Comparison of ENCODE assay signal across 9 cellular contexts in the genomic region with DNA sequence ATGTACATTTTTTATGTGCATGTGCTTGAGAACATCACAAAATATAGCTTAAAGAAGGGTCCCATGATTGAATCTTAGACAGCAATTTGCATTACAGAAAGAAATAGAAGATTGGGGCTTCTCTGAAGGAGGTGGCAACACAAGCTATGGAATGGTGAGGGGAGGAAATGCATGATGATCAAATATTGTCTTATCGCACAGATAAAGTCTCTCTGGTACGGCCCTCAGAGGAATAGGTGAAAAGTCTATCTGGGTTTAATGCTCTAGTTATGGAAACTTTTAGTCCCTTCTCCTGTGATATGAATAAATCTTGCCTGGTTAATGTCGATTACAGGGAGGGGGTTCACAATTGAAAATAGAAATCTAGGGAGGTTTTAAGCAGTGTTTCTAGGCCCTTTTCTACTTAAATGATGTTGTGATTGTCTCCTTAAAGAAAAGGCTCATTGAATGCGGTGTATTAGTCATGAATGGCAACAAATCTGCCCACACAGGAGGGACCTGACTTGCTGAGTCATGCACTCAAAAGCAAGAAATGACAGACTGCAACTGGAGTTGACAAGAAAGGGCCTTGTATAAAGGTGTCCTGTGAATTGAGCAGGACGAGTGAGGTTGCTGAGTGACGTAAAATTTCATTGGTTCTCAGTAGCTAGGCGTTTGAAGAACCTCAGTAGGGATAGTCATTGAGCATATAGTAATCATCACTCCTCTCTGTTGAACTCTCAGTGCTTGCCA.
DNase-seq lines count a peak whose midpoint lies in the region; ATAC-seq, FAIRE-seq and TF ChIP-seq lines count a peak whose summit lies in the region.
"Had no signal": no experiment of that assay in that cellular context is flagged by ENCODE, and none has a peak within 500 bp of the region (broad histone marks: within the 10 kb centered on the region; RNA-seq: fewer than 3 reads in every experiment).

No MANE protein-coding gene starts in this region.

- H3K9me3 Mint-ChIP-seq in astrocyte (ENCODE audit: unreplicated experiment), result peaks cover 9% of the 10 kb centered on the region

- H2BK12ac ChIP-seq in trophoblast cell (ENCODE audit: low read length), result no peak overlapping the region

- no peak overlapping the region for H2BK120ac ChIP-seq in trophoblast cell (ENCODE audit: insufficient read depth, low read length, poor library complexity)

- H3K27me3 ChIP-seq in astrocyte (ENCODE audit: insufficient read depth, low read length) (no peaks in the 10 kb centered on the region), trophoblast cell (ENCODE audit: insufficient read depth, low read length) (no peaks in the 10 kb centered on the region), right atrium auricular region (no peaks in the 10 kb centered on the region)

- H3K27ac ChIP-seq in astrocyte (ENCODE audit: low read depth, low read length) (peak overlapping the region; percentile 58), trophoblast cell (ENCODE audit: low read depth, low read length) (no peak overlapping the region), right atrium auricular region (no peak overlapping the region)

- FAIRE-seq in astrocyte (lab: Jason Lieb, UNC), result peak; percentile 80
- FAIRE-seq: A204.1 had no signal

- H3K23ac ChIP-seq in trophoblast cell (ENCODE audit: low read length), result no peak overlapping the region

- H4K12ac ChIP-seq in trophoblast cell (ENCODE audit: low read depth, low read length), result no peak overlapping the region

- H3K4me3 ChIP-seq in astrocyte (ENCODE audit: insufficient read depth, low read depth, low read length) (no peak overlapping the region), trophoblast cell (ENCODE audit: low read depth, low read length) (no peak overlapping the region), right atrium auricular region (no peak overlapping the region)

- H3K4me3 Mint-ChIP-seq in astrocyte (ENCODE audit: unreplicated experiment), result no peak overlapping the region

- H2AK5ac ChIP-seq in trophoblast cell (ENCODE audit: low read length), result no peak overlapping the region

- no peak overlapping the region for H4K8ac ChIP-seq in trophoblast cell (ENCODE audit: low read depth, low read length)

- H3K36me3 ChIP-seq in astrocyte (ENCODE audit: insufficient read depth, low read length) (no peaks in the 10 kb centered on the region), trophoblast cell (ENCODE audit: control insufficient read depth in 1 of 2, insufficient read depth in 2 of 2, low read length in 2 of 2) (no peaks in the 10 kb centered on the region), right atrium auricular region (no peaks in the 10 kb centered on the region)

- H3K27ac Mint-ChIP-seq in astrocyte (ENCODE audit: unreplicated experiment), result peak overlapping the region; percentile 67

- H3K14ac ChIP-seq in trophoblast cell (ENCODE audit: low read length), result no peak overlapping the region

- DNase-seq in NK-92 treated with Interleukin-12 subunit alpha and Interleukin-12 subunit beta, amount 100 ng/mL, for 24 hours (lab: John Stamatoyannopoulos, UW), result peak; percentile 48
- no peak for DNase-seq in NK-92 (lab: John Stamatoyannopoulos, UW; ENCODE audit: unreplicated experiment)
- DNase-seq in astrocyte (ENCODE audit: low read depth), result peak; percentile 88
- DNase-seq in trophoblast cell, result peak; percentile 27 to 40
- no peak for DNase-seq in right atrium auricular region (ENCODE audit: low spot score)
- DNase-seq in NCI-H446 treated with DMSO at 0.1 percent for 48 hours (lab: John Stamatoyannopoulos, UW), result no peak
- no peak for DNase-seq in G401 (ENCODE audit: low spot score)

- no peaks in the 10 kb centered on the region for H3K27me3 Mint-ChIP-seq in astrocyte (ENCODE audit: low read depth, unreplicated experiment)

- no peaks in the 10 kb centered on the region for H3K79me1 ChIP-seq in trophoblast cell (ENCODE audit: low read length)

- H4K20me1 ChIP-seq in astrocyte (ENCODE audit: insufficient read depth, low read length), result no peaks in the 10 kb centered on the region

- H4K91ac ChIP-seq in trophoblast cell (ENCODE audit: low read depth, low read length), result no peak overlapping the region

- H3K4me2 ChIP-seq in astrocyte (ENCODE audit: low read length) (peak overlapping the region; percentile 26), trophoblast cell (ENCODE audit: low read length) (no peak overlapping the region)

- ATAC-seq in HG03196 (IDR thresholded peaks at IDR 0.05; ENCODE audit: unreplicated experiment), result peak; percentile 77

- WGBS in trophoblast cell (ENCODE audit: extremely low coverage, insufficient coverage, insufficient read length), result no CpG with 5 or more reads among the region's 7 CpGs

- no peak overlapping the region for H3K18ac ChIP-seq in trophoblast cell (ENCODE audit: low read length)

- no peaks in the 10 kb centered on the region for H3K79me2 ChIP-seq in astrocyte (ENCODE audit: insufficient read depth, low read length)
- no peaks in the 10 kb centered on the region for H3K79me2 ChIP-seq in trophoblast cell (ENCODE audit: control insufficient read depth, insufficient read depth, low read length, poor library complexity)

- no peak overlapping the region for H2BK5ac ChIP-seq in trophoblast cell (ENCODE audit: low read depth, low read length, poor library complexity)

- no peak for TF ChIP-seq CTCF in astrocyte (IDR thresholded peaks at IDR 0.05; ENCODE audit: insufficient read depth, low read depth, low read length)
- TF ChIP-seq CTCF in right atrium auricular region (IDR thresholded peaks at IDR 0.05), result no peak

- H3K4me1 ChIP-seq in astrocyte (ENCODE audit: insufficient read depth, low read length), result peaks cover 6% of the 10 kb centered on the region
- H3K4me1 ChIP-seq in trophoblast cell (ENCODE audit: control insufficient read depth in 1 of 2, insufficient read depth in 2 of 2, low read length in 2 of 2), result no peaks in the 10 kb centered on the region
- H3K4me1 ChIP-seq in right atrium auricular region, result no peaks in the 10 kb centered on the region

- in situ Hi-C loops in G401 (cut with HindIII; ENCODE audit: low sequenced_read_pairs), result no loop called here

- no peaks in the 10 kb centered on the region for H3K36me3 Mint-ChIP-seq in astrocyte (ENCODE audit: low read depth, unreplicated experiment)

- no peak overlapping the region for H3K9ac ChIP-seq in astrocyte (ENCODE audit: low read length)
- H3K9ac ChIP-seq in trophoblast cell (ENCODE audit: low read length), result no peak overlapping the region

- H2AFZ ChIP-seq in astrocyte (ENCODE audit: low read depth, low read length) (peak overlapping the region; percentile 16), trophoblast cell (ENCODE audit: insufficient read depth, low read length, poor library complexity) (no peak overlapping the region)

- no peaks in the 10 kb centered on the region for H3K9me3 ChIP-seq in astrocyte (ENCODE audit: insufficient read depth, low read depth, low read length)
- H3K9me3 ChIP-seq in trophoblast cell (ENCODE audit: insufficient read depth, low read depth, low read length), result no peaks in the 10 kb centered on the region
- peaks cover 3 to 9% of the 10 kb centered on the region in 2 donors for H3K9me3 ChIP-seq in right atrium auricular region

- peaks cover 6% of the 10 kb centered on the region for H3K4me1 Mint-ChIP-seq in astrocyte (ENCODE audit: low read depth, unreplicated experiment)

- H3K4ac ChIP-seq in trophoblast cell (ENCODE audit: low read depth, low read length), result no peak overlapping the region

Comparison
In these comparisons a context has a peak if more than half of its experiments do, and no peak if none do; other contexts are left out.
1. DNase-seq: peak in NK-92 treated with Interleukin-12 subunit alpha and Interleukin-12 subunit beta, amount 100 ng/mL, for 24 hours (single experiment), astrocyte (single experiment) and trophoblast cell (2 of 2); none in NK-92 (single experiment), right atrium auricular region (single experiment), NCI-H446 treated with DMSO at 0.1 percent for 48 hours (single experiment) and G401 (single experiment).